Comparison of ENCODE assay signal across 18 cellular contexts in the genomic region with DNA sequence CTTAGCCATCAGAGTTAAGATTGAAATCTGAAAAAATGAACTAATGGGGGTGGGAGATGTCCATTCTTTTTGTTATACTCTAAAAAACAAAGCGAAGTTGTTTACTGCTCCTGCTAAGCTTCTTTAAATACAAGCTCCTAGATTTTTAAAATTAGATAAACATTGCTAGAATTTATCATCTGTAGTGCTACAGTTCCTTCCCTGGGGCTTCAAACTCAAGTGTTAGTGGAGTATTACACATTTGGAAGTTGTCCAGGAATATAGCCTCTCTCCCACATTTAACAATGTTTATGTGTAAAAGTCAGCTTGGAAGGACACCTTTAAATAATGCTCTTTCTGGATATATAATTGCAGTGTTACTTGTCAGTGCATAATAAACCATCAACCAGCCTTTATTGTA.
"Had no signal": no experiment of that assay in that cellular context is flagged by ENCODE, and none has a peak within 500 bp of the region (broad histone marks: within the 10 kb centered on the region; RNA-seq: fewer than 3 reads in every experiment).

No MANE protein-coding gene starts in this region.

- H3K4me3 Mint-ChIP-seq: natural killer cell; stimulated activated memory B cell treated with anti-CD40 and anti-IgM and Interleukin-4, amounts not matched to agents 10 μg/mL and 1 μg/mL and 100 μg/mL, for 72 hours had no signal

- H3K4me1 Mint-ChIP-seq: natural killer cell; stimulated activated memory B cell treated with anti-CD40 and anti-IgM and Interleukin-4, amounts not matched to agents 10 μg/mL and 1 μg/mL and 100 μg/mL, for 72 hours had no signal

- H3K27me3 ChIP-seq: adrenal gland, neutrophil, pancreas, spleen, upper lobe of right lung had no signal

- DNase-seq: activated CD4-positive, alpha-beta T cell treated with anti-CD3 and anti-CD28 coated beads for 1 hour; activated CD4-positive, alpha-beta T cell treated with anti-CD3 and anti-CD28 coated beads, Interleukin-2, amount 50 U/mL, for 4 hours; activated gamma-delta T cell; adrenal gland; cerebellar nuclear complex; cortex of kidney; kidney; natural killer cell; pancreas; spleen; stimulated activated CD4-positive, alpha-beta T cell treated with anti-CD3 and anti-CD28 coated beads, Interleukin-4, amount 100 ng/mL, for 4 hours; upper lobe of right lung had no signal

- H3K27ac ChIP-seq: adrenal gland, neutrophil, pancreas, spleen, upper lobe of right lung, VCaP had no signal

- ATAC-seq: activated naive CD4-positive, alpha-beta T cell treated with anti-CD3 and anti-CD28 coated beads, Interleukin-2, amount 50 U/mL, for 72 hours; left lobe of liver; natural killer cell; pancreas; stimulated activated memory B cell treated with anti-CD40 and anti-IgM and Interleukin-4, amounts not matched to agents 10 μg/mL and 1 μg/mL and 100 μg/mL, for 72 hours; upper lobe of right lung had no signal

- H3K36me3 Mint-ChIP-seq: natural killer cell; stimulated activated memory B cell treated with anti-CD40 and anti-IgM and Interleukin-4, amounts not matched to agents 10 μg/mL and 1 μg/mL and 100 μg/mL, for 72 hours had no signal

- H3K4me3 ChIP-seq: adrenal gland, lung, pancreas, spleen, upper lobe of right lung had no signal

- H3K9me3 ChIP-seq: adrenal gland, neutrophil, pancreas, spleen, upper lobe of right lung had no signal

- H3K27ac Mint-ChIP-seq: activated naive CD4-positive, alpha-beta T cell treated with anti-CD3 and anti-CD28 coated beads, Interleukin-2, amount 50 U/mL, for 72 hours; natural killer cell; stimulated activated memory B cell treated with anti-CD40 and anti-IgM and Interleukin-4, amounts not matched to agents 10 μg/mL and 1 μg/mL and 100 μg/mL, for 72 hours had no signal

- H3K9me3 Mint-ChIP-seq: stimulated activated memory B cell treated with anti-CD40 and anti-IgM and Interleukin-4, amounts not matched to agents 10 μg/mL and 1 μg/mL and 100 μg/mL, for 72 hours had no signal

- H3K4me1 ChIP-seq: adrenal gland, pancreas, spleen, upper lobe of right lung had no signal

- H3K36me3 ChIP-seq: adrenal gland, neutrophil, pancreas, spleen, upper lobe of right lung had no signal
